12 cellular contexts compared by ENCODE assay signal in the genomic region with DNA sequence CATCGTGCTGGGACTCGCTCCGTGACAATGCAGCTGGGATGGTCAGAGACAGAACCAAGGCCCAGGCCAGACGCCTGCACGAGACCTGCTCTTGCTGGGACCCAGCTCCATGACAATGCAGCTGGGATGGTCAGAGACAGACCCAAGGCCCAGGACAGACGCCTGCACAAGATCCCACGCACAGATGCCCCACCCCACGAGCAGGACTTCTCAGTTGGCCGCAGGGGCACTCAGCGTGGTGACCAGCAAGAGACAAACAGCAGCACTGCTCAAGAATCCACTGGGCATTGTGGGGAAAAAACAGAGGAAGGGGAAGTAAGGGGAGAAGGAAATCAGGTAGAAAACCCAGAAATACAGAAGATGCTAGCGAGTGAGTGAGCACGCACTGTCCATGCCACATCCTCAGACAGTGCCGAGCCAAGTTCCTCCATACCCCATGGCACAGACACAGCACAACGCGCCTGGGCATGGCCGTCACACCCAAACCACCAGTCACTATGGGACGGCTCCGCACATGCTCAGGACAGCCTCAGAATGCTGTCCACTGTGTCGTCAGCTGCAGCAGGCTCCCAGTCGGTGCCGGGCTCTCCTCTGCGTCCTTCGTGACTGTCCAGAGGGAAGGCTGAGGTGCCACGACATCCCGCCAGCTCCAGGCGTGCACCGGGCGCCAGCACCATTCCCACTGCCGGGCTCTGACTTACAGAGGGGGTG.
"Had no signal": no experiment of that assay in that cellular context is flagged by ENCODE, and none has a peak within 500 bp of the region (broad histone marks: within the 10 kb centered on the region; RNA-seq: fewer than 3 reads in every experiment).

No MANE protein-coding gene starts in this region.

- DNase-seq: activated CD4-positive, alpha-beta T cell treated with anti-CD3 and anti-CD28 coated beads, Interleukin-2, amount 10 ng/mL, durations not matched to agents 24 days and 14 days; activated naive CD4-positive, alpha-beta T cell treated with anti-CD3 and anti-CD28 coated beads, Interleukin-2, amount 10 ng/mL, durations not matched to agents 7 days and 5 days; activated T-cell treated with anti-CD3 and anti-CD28 coated beads for 4 hours; amygdala; gastrocnemius medialis; naive B cell; stimulated activated CD4-positive, alpha-beta T cell treated with anti-CD3 and anti-CD28 coated beads, Interleukin-4, amount 100 ng/mL, for 1 hour had no signal

- H3K27ac Mint-ChIP-seq: activated CD4-positive, alpha-beta T cell treated with anti-CD3 and anti-CD28 coated beads, Interleukin-2, amount 10 ng/mL, durations not matched to agents 24 days and 14 days; activated naive CD4-positive, alpha-beta T cell treated with anti-CD3 and anti-CD28 coated beads, Interleukin-2, amount 10 ng/mL, durations not matched to agents 7 days and 5 days; activated T-helper 17 cell treated with anti-CD3 and anti-CD28 coated beads, Interleukin-2, amount 50 U/mL, for 72 hours had no signal

- FAIRE-seq: colon had no signal

- H3K4me1 ChIP-seq: SJSA1 had no signal

- H3K4me3 Mint-ChIP-seq: activated CD4-positive, alpha-beta T cell treated with anti-CD3 and anti-CD28 coated beads, Interleukin-2, amount 10 ng/mL, durations not matched to agents 24 days and 14 days; activated naive CD4-positive, alpha-beta T cell treated with anti-CD3 and anti-CD28 coated beads, Interleukin-2, amount 10 ng/mL, durations not matched to agents 7 days and 5 days; activated T-helper 17 cell treated with anti-CD3 and anti-CD28 coated beads, Interleukin-2, amount 50 U/mL, for 72 hours; naive B cell had no signal

- H3K27me3 Mint-ChIP-seq: activated CD4-positive, alpha-beta T cell treated with anti-CD3 and anti-CD28 coated beads, Interleukin-2, amount 10 ng/mL, durations not matched to agents 24 days and 14 days; activated naive CD4-positive, alpha-beta T cell treated with anti-CD3 and anti-CD28 coated beads, Interleukin-2, amount 10 ng/mL, durations not matched to agents 7 days and 5 days; activated T-helper 17 cell treated with anti-CD3 and anti-CD28 coated beads, Interleukin-2, amount 50 U/mL, for 72 hours; naive B cell had no signal

- H3K4me3 ChIP-seq: gastrocnemius medialis, SJSA1, tibial nerve, vagina had no signal

- ATAC-seq: activated T-helper 17 cell treated with anti-CD3 and anti-CD28 coated beads, Interleukin-2, amount 50 U/mL, for 72 hours; gastrocnemius medialis had no signal

- H3K27ac ChIP-seq: SJSA1, tibial nerve, vagina had no signal

- H3K27me3 ChIP-seq: gastrocnemius medialis, SJSA1, tibial nerve, vagina had no signal

- H3K9me3 ChIP-seq: gastrocnemius medialis, SJSA1, tibial nerve, vagina had no signal

- H3K9me3 Mint-ChIP-seq: activated CD4-positive, alpha-beta T cell treated with anti-CD3 and anti-CD28 coated beads, Interleukin-2, amount 10 ng/mL, durations not matched to agents 24 days and 14 days; activated naive CD4-positive, alpha-beta T cell treated with anti-CD3 and anti-CD28 coated beads, Interleukin-2, amount 10 ng/mL, durations not matched to agents 7 days and 5 days; activated T-helper 17 cell treated with anti-CD3 and anti-CD28 coated beads, Interleukin-2, amount 50 U/mL, for 72 hours; naive B cell had no signal

- H3K4me1 Mint-ChIP-seq: activated T-helper 17 cell treated with anti-CD3 and anti-CD28 coated beads, Interleukin-2, amount 50 U/mL, for 72 hours had no signal
